ENCODE assay signal across 21 cellular contexts in genomic region chr15:65196637-65197336, GRCh38. TPM values are rescaled to one million over a fixed set of nuclear protein-coding genes. Genes with fewer than 3 reads are reported as not detected.
"Had no signal": no experiment of that assay in that cellular context is flagged by ENCODE, and none has a peak within 500 bp of the region (broad histone marks: within the 10 kb centered on the region; RNA-seq: fewer than 3 reads in every experiment).

No MANE protein-coding gene starts in this region.

- H3K9me3 Mint-ChIP-seq: activated CD4-positive, alpha-beta memory T cell treated with anti-CD3 and anti-CD28 coated beads for 36 hours; activated naive CD4-positive, alpha-beta T cell treated with anti-CD3 and anti-CD28 coated beads, Interleukin-2, amount 10 ng/mL, durations not matched to agents 7 days and 5 days; activated T-helper 17 cell treated with anti-CD3 and anti-CD28 coated beads, Interleukin-2, amount 50 U/mL, for 72 hours had no signal

- DNase-seq: activated CD4-positive, alpha-beta memory T cell treated with anti-CD3 and anti-CD28 coated beads for 36 hours; activated CD4-positive, alpha-beta T cell treated with anti-CD3 and anti-CD28 coated beads for 36 hours; activated naive CD4-positive, alpha-beta T cell treated with anti-CD3 and anti-CD28 coated beads, Interleukin-2, amount 10 ng/mL, durations not matched to agents 7 days and 5 days; activated T-cell treated with anti-CD3 and anti-CD28 coated beads, Interleukin-2, amount 50 U/mL, for 1 hour; cortex of kidney; effector CD4-positive, alpha-beta T cell; heart left ventricle; left ventricle myocardium superior; stimulated activated CD4-positive, alpha-beta T cell treated with anti-CD3 and anti-CD28 coated beads, Interleukin-15, amount 100 ng/mL, for 24 hours; stimulated activated CD4-positive, alpha-beta T cell treated with anti-CD3 and anti-CD28 coated beads, Interleukin-2, amount 100 ng/mL, for 48 hours; SW 1271; T-helper 2 cell; WERI-Rb-1 had no signal

- H3K4me1 Mint-ChIP-seq: activated CD4-positive, alpha-beta T cell treated with anti-CD3 and anti-CD28 coated beads for 36 hours; activated naive CD4-positive, alpha-beta T cell treated with anti-CD3 and anti-CD28 coated beads, Interleukin-2, amount 10 ng/mL, durations not matched to agents 7 days and 5 days; activated T-helper 17 cell treated with anti-CD3 and anti-CD28 coated beads, Interleukin-2, amount 50 U/mL, for 72 hours had no signal

- H3K4me3 ChIP-seq: breast epithelium, gastroesophageal sphincter, heart left ventricle, prostate gland, right atrium auricular region, skin epidermis, thoracic aorta had no signal

- H3K27me3 Mint-ChIP-seq: activated CD4-positive, alpha-beta memory T cell treated with anti-CD3 and anti-CD28 coated beads for 36 hours; activated CD4-positive, alpha-beta T cell treated with anti-CD3 and anti-CD28 coated beads for 36 hours; activated T-helper 17 cell treated with anti-CD3 and anti-CD28 coated beads, Interleukin-2, amount 50 U/mL, for 72 hours had no signal

- ATAC-seq: activated CD4-positive, alpha-beta T cell treated with anti-CD3 and anti-CD28 coated beads for 36 hours; activated T-helper 17 cell treated with anti-CD3 and anti-CD28 coated beads, Interleukin-2, amount 50 U/mL, for 72 hours; esophagus mucosa; gastroesophageal sphincter; heart left ventricle; left ventricle myocardium superior had no signal

- H3K27ac ChIP-seq: breast epithelium, prostate gland, right atrium auricular region, thoracic aorta, WERI-Rb-1 had no signal

- H3K27ac Mint-ChIP-seq: activated CD4-positive, alpha-beta memory T cell treated with anti-CD3 and anti-CD28 coated beads for 36 hours; activated CD4-positive, alpha-beta T cell treated with anti-CD3 and anti-CD28 coated beads for 36 hours; activated naive CD4-positive, alpha-beta T cell treated with anti-CD3 and anti-CD28 coated beads, Interleukin-2, amount 10 ng/mL, durations not matched to agents 7 days and 5 days; activated T-helper 17 cell treated with anti-CD3 and anti-CD28 coated beads, Interleukin-2, amount 50 U/mL, for 72 hours had no signal

- H3K36me3 ChIP-seq: breast epithelium, heart left ventricle, prostate gland, right atrium auricular region, thoracic aorta, WERI-Rb-1 had no signal

- H3K9me3 ChIP-seq: breast epithelium, gastroesophageal sphincter, heart left ventricle, prostate gland, right atrium auricular region, thoracic aorta had no signal

- H3K36me3 Mint-ChIP-seq: activated CD4-positive, alpha-beta memory T cell treated with anti-CD3 and anti-CD28 coated beads for 36 hours; activated naive CD4-positive, alpha-beta T cell treated with anti-CD3 and anti-CD28 coated beads, Interleukin-2, amount 10 ng/mL, durations not matched to agents 7 days and 5 days had no signal

- H3K4me3 Mint-ChIP-seq: activated CD4-positive, alpha-beta memory T cell treated with anti-CD3 and anti-CD28 coated beads for 36 hours; activated CD4-positive, alpha-beta T cell treated with anti-CD3 and anti-CD28 coated beads for 36 hours; activated naive CD4-positive, alpha-beta T cell treated with anti-CD3 and anti-CD28 coated beads, Interleukin-2, amount 10 ng/mL, durations not matched to agents 7 days and 5 days; activated T-helper 17 cell treated with anti-CD3 and anti-CD28 coated beads, Interleukin-2, amount 50 U/mL, for 72 hours had no signal

- H3K27me3 ChIP-seq: breast epithelium, gastroesophageal sphincter, heart left ventricle, right atrium auricular region had no signal

- H3K4me1 ChIP-seq: breast epithelium, prostate gland, right atrium auricular region had no signal

RNA-seq across cellular contexts. Expression of gene CILP, which starts 14.5 kb away (rescaled TPM):
- total RNA-seq: activated CD4-positive, alpha-beta T cell treated with anti-CD3 and anti-CD28 coated beads for 36 hours had no signal
